Comparison of ENCODE assay signal across 15 cellular contexts in the genomic region with DNA sequence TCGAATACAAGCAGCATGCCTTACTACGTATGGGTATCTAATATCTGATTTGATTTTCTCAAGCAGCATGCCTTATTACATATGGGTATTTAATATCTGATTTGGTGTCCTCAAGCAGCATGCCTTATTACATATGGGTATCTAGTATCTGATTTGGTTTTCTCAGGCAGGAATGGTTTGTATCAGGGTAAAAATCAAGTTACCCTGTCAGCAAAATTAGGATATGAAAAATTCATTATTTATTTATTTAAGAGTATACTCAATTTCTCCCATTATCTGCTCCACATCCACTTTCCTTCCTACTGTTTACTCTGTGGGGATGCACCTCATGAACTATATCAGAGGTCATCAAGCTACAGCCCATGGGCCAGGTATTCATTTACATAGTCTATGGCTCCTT. TPM values are rescaled to one million over a fixed set of nuclear protein-coding genes. Genes with fewer than 3 reads are reported as not detected.
DNase-seq lines count a peak whose midpoint lies in the region; ATAC-seq and TF ChIP-seq lines count a peak whose summit lies in the region.
"Had no signal": no experiment of that assay in that cellular context is flagged by ENCODE, and none has a peak within 500 bp of the region (broad histone marks: within the 10 kb centered on the region; RNA-seq: fewer than 3 reads in every experiment).

No MANE protein-coding gene starts in this region.

- POLR2A ChIA-PET in IMR-90 (lab: Charles Lee; ENCODE audit: unreplicated experiment), result no interaction called here

- no peaks in the 10 kb centered on the region for H3K4me1 ChIP-seq in BLaER1 treated with 17β-estradiol and CSF1 and Interleukin-3, amounts not matched to agents 10 nM and 100 nM
- no peaks in the 10 kb centered on the region for H3K4me1 ChIP-seq in IMR-90 (ENCODE audit: control insufficient read depth, insufficient read depth, low read length)
- H3K4me1 ChIP-seq: HAP-1 had no signal

- peaks cover 0 to 5% (median 0%) of the 10 kb centered on the region in 11 experiments; a peak in 1 of 22 replicates for H3K27me3 ChIP-seq in BLaER1 treated with 17β-estradiol and CSF1 and Interleukin-3, amounts not matched to agents 10 nM and 100 nM
- no peaks in the 10 kb centered on the region for H3K27me3 ChIP-seq in IMR-90 (ENCODE audit: control insufficient read depth, insufficient read depth, low read length)

- H3K9me3 ChIP-seq in BLaER1 treated with 17β-estradiol and CSF1 and Interleukin-3, amounts not matched to agents 10 nM and 100 nM (replicated peaks in 1 of 11), result peaks cover 98 to 100% (median 100%) of the 10 kb centered on the region in 11 experiments
- peaks cover 79% of the 10 kb centered on the region for H3K9me3 ChIP-seq in IMR-90 (ENCODE audit: control insufficient read depth, insufficient read depth, low read length)

- H2BK15ac ChIP-seq in IMR-90 (ENCODE audit: low read depth, low read length), result no peak overlapping the region

- in situ Hi-C loops in IMR-90 (cut with MboI; ENCODE audit: low sequenced_read_pairs), result no loop called here

- BruUV-seq in IMR-90 (replicated peaks; lab: Mats Ljungman, UMichigan) (no TSS peak), Calu3 (replicated peaks; lab: Mats Ljungman, UMichigan) (no TSS peak)

- peaks cover 2% of the 10 kb centered on the region for H3K27me3 Mint-ChIP-seq in endothelial cell (ENCODE audit: unreplicated experiment)
- H3K27me3 Mint-ChIP-seq in progenitor cell of endocrine pancreas, result no peaks in the 10 kb centered on the region
- no peaks in the 10 kb centered on the region for H3K27me3 Mint-ChIP-seq in stimulated activated naive B cell treated with anti-CD40 and anti-IgM and Interleukin-4, amounts not matched to agents 10 μg/mL and 1 μg/mL and 100 μg/mL, for 72 hours
- H3K27me3 Mint-ChIP-seq in Calu3 (ENCODE audit: unreplicated experiment), result no peaks in the 10 kb centered on the region
- H3K27me3 Mint-ChIP-seq: CD4-positive, alpha-beta T cell had no signal

- TF ChIP-seq POLR2A in IMR-90 (IDR thresholded peaks at IDR 0.05; ENCODE audit: low read depth, low read length), result no peak

- no peak overlapping the region for H3K56ac ChIP-seq in IMR-90 (ENCODE audit: extremely low read depth, insufficient read depth, low read length)

- H4K20me1 ChIP-seq in BLaER1 treated with 17β-estradiol and CSF1 and Interleukin-3, amounts not matched to agents 10 nM and 100 nM, result no peaks in the 10 kb centered on the region
- no peaks in the 10 kb centered on the region for H4K20me1 ChIP-seq in IMR-90 (ENCODE audit: insufficient read depth, low read length)

- no peak overlapping the region for H3K23ac ChIP-seq in IMR-90 (ENCODE audit: low read depth, low read length)

- H3K9me3 Mint-ChIP-seq in endothelial cell (ENCODE audit: unreplicated experiment) (peaks cover 59% of the 10 kb centered on the region), progenitor cell of endocrine pancreas (ENCODE audit: low read depth) (peaks cover 64% of the 10 kb centered on the region), Calu3 (ENCODE audit: low read depth, unreplicated experiment) (peaks cover 28% of the 10 kb centered on the region)
- H3K9me3 Mint-ChIP-seq in stimulated activated naive B cell treated with anti-CD40 and anti-IgM and Interleukin-4, amounts not matched to agents 10 μg/mL and 1 μg/mL and 100 μg/mL, for 72 hours, result peaks cover 30 to 34% of the 10 kb centered on the region in 2 donors

- no peak overlapping the region for H3K4ac ChIP-seq in IMR-90 (ENCODE audit: low read depth, low read length)

- WGBS in IMR-90 (ENCODE audit: extremely low coverage in 2 of 2, insufficient read length in 1 of 2), 2 experiments, result no CpG with 5 or more reads among the region's 2 CpGs

- H3K9ac ChIP-seq in BLaER1 treated with 17β-estradiol and CSF1 and Interleukin-3, amounts not matched to agents 10 nM and 100 nM, result no peak overlapping the region
- no peak overlapping the region for H3K9ac ChIP-seq in IMR-90 (ENCODE audit: low read depth, low read length)

- H3K4me3 Mint-ChIP-seq in endothelial cell (ENCODE audit: unreplicated experiment), result peak overlapping the region; percentile 53
- no peak overlapping the region for H3K4me3 Mint-ChIP-seq in progenitor cell of endocrine pancreas (ENCODE audit: low read depth)
- no peak overlapping the region for H3K4me3 Mint-ChIP-seq in stimulated activated naive B cell treated with anti-CD40 and anti-IgM and Interleukin-4, amounts not matched to agents 10 μg/mL and 1 μg/mL and 100 μg/mL, for 72 hours
- H3K4me3 Mint-ChIP-seq in Calu3 (ENCODE audit: low read depth, unreplicated experiment), result no peak overlapping the region
- H3K4me3 Mint-ChIP-seq: CD4-positive, alpha-beta T cell had no signal

- H2AFZ ChIP-seq in IMR-90 (replicated peaks; ENCODE audit: low read length, poor library complexity), result no peak overlapping the region

- no peaks in the 10 kb centered on the region for H3K4me1 Mint-ChIP-seq in endothelial cell (ENCODE audit: unreplicated experiment)
- no peaks in the 10 kb centered on the region for H3K4me1 Mint-ChIP-seq in progenitor cell of endocrine pancreas (ENCODE audit: low read depth)
- H3K4me1 Mint-ChIP-seq in stimulated activated naive B cell treated with anti-CD40 and anti-IgM and Interleukin-4, amounts not matched to agents 10 μg/mL and 1 μg/mL and 100 μg/mL, for 72 hours, result no peaks in the 10 kb centered on the region
- H3K4me1 Mint-ChIP-seq in Calu3 (ENCODE audit: low read depth, unreplicated experiment), result no peaks in the 10 kb centered on the region

- TF ChIP-seq CTCF in IMR-90 (conservative IDR thresholded peaks at IDR 0.05; ENCODE audit: low read depth, low read length) (no peak), endothelial cell (IDR thresholded peaks at IDR 0.05; ENCODE audit: unreplicated experiment) (no peak), progenitor cell of endocrine pancreas (IDR thresholded peaks at IDR 0.05; ENCODE audit: unreplicated experiment) (no peak), Calu3 (IDR thresholded peaks at IDR 0.05; ENCODE audit: unreplicated experiment) (no peak)

- no peaks in the 10 kb centered on the region for H3K9me1 ChIP-seq in IMR-90 (ENCODE audit: insufficient read depth, low read length)

- H3K27ac Mint-ChIP-seq in endothelial cell (ENCODE audit: unreplicated experiment), result no peak overlapping the region
- peak overlapping the region; percentile 71 for H3K27ac Mint-ChIP-seq in progenitor cell of endocrine pancreas
- H3K27ac Mint-ChIP-seq in stimulated activated naive B cell treated with anti-CD40 and anti-IgM and Interleukin-4, amounts not matched to agents 10 μg/mL and 1 μg/mL and 100 μg/mL, for 72 hours, result no peak overlapping the region
- no peak overlapping the region for H3K27ac Mint-ChIP-seq in Calu3 (ENCODE audit: unreplicated experiment)
- H3K27ac Mint-ChIP-seq: CD4-positive, alpha-beta T cell had no signal

- no peak overlapping the region for H2AK5ac ChIP-seq in IMR-90 (ENCODE audit: low read depth, low read length)

- H3K4me2 ChIP-seq in BLaER1 treated with 17β-estradiol and CSF1 and Interleukin-3, amounts not matched to agents 10 nM and 100 nM, result no peak overlapping the region
- no peak overlapping the region for H3K4me2 ChIP-seq in IMR-90 (ENCODE audit: low read depth, low read length)

- H4K91ac ChIP-seq in IMR-90 (ENCODE audit: insufficient read depth, low read depth, low read length), result no peak overlapping the region

- no peak overlapping the region for H3K27ac ChIP-seq in BLaER1 treated with 17β-estradiol and CSF1 and Interleukin-3, amounts not matched to agents 10 nM and 100 nM
- no peak overlapping the region for H3K27ac ChIP-seq in IMR-90 (ENCODE audit: insufficient read depth, low read length)

- CTCF ChIA-PET in IMR-90 (lab: Yijun Ruan, JAX), result no interaction called here
- CTCF ChIA-PET in Calu3 (lab: Charles Lee), result no interaction called here

- H3K36me3 Mint-ChIP-seq in endothelial cell (ENCODE audit: low read depth, unreplicated experiment) (peaks cover 79% of the 10 kb centered on the region), progenitor cell of endocrine pancreas (ENCODE audit: insufficient read depth) (peaks cover 84% of the 10 kb centered on the region), Calu3 (ENCODE audit: insufficient read depth, unreplicated experiment) (peaks cover 41% of the 10 kb centered on the region)
- H3K36me3 Mint-ChIP-seq in stimulated activated naive B cell treated with anti-CD40 and anti-IgM and Interleukin-4, amounts not matched to agents 10 μg/mL and 1 μg/mL and 100 μg/mL, for 72 hours, result peaks cover 75 to 90% of the 10 kb centered on the region in 2 donors

- H3K14ac ChIP-seq in IMR-90 (replicated peaks; ENCODE audit: low read depth, low read length), result no peak overlapping the region

- no peak overlapping the region for H2BK20ac ChIP-seq in IMR-90 (ENCODE audit: low read depth, low read length)

- H3K4me3 ChIP-seq in BLaER1 treated with 17β-estradiol and CSF1 and Interleukin-3, amounts not matched to agents 10 nM and 100 nM, result peak overlapping the region in 8 of 10 experiments; percentile 5 to 41 (median 23); a peak in 9 of 20 replicates
- no peak overlapping the region for H3K4me3 ChIP-seq in IMR-90 (ENCODE audit: insufficient read depth, low read depth, low read length)
- H3K4me3 ChIP-seq: HAP-1 had no signal

- no peak for TF ChIP-seq RAD21 in IMR-90 (IDR thresholded peaks at IDR 0.05; ENCODE audit: low read length)

- intact Hi-C loops in IMR-90 (cut with micrococcal nuclease) (no loop called here), Calu3 (cut with micrococcal nuclease; ENCODE audit: unreplicated experiment) (no loop called here)

- no peak overlapping the region for H2BK120ac ChIP-seq in IMR-90 (ENCODE audit: low read depth, low read length)

- dilution Hi-C loops in IMR-90 (cut with HindIII; ENCODE audit: low sequenced_read_pairs, unreplicated experiment), result no loop called here

- H3K18ac ChIP-seq in IMR-90 (ENCODE audit: low read depth, low read length), result no peak overlapping the region

- H4K5ac ChIP-seq in IMR-90 (ENCODE audit: low read depth, low read length), result no peak overlapping the region

- H2BK5ac ChIP-seq in IMR-90 (ENCODE audit: low read depth, low read length, poor library complexity, severe bottlenecking), result no peak overlapping the region

- no peak for DNase-seq in IMR-90
- DNase-seq in endothelial cell (ENCODE audit: low spot score), result no peak
- no peak for DNase-seq in progenitor cell of endocrine pancreas (ENCODE audit: low spot score, unreplicated experiment)
- DNase-seq in SW480 (ENCODE audit: low spot score), result no peak
- no peak for DNase-seq in stimulated activated naive B cell treated with anti-CD40 and anti-IgM and Interleukin-4, amounts not matched to agents 10 μg/mL and 1 μg/mL and 100 μg/mL, for 72 hours
- DNase-seq in KG1 (lab: John Stamatoyannopoulos, UW), result no peak
- DNase-seq in Calu3, result no peak
- DNase-seq: C1 segment of cervical spinal cord; CD4-positive, alpha-beta T cell; DMS153; DND-41; GDM1; KBM-7 had no signal

- ATAC-seq in IMR-90 (ENCODE audit: low read depth), result no peak
- no peak for ATAC-seq in stimulated activated naive B cell treated with anti-CD40 and anti-IgM and Interleukin-4, amounts not matched to agents 10 μg/mL and 1 μg/mL and 100 μg/mL, for 72 hours (replicated peaks)

- H3K36me3 ChIP-seq in BLaER1 treated with 17β-estradiol and CSF1 and Interleukin-3, amounts not matched to agents 10 nM and 100 nM, result peaks cover 81 to 97% (median 90%) of the 10 kb centered on the region in 11 experiments
- H3K36me3 ChIP-seq in IMR-90 (ENCODE audit: control insufficient read depth, insufficient read depth, low read length), result peaks cover 19% of the 10 kb centered on the region

- H4K8ac ChIP-seq in IMR-90 (ENCODE audit: low read depth in 2 of 2, low read length in 2 of 2), result no peak overlapping the region

- H3K79me1 ChIP-seq in IMR-90 (ENCODE audit: low read depth in 1 of 2, low read length in 2 of 2), result no peaks in the 10 kb centered on the region; a peak in 1 of 4 replicates

- no peak overlapping the region for H2AK9ac ChIP-seq in IMR-90 (replicated peaks; ENCODE audit: low read depth, low read length, poor library complexity)

RNA-seq across cellular contexts. Expression of a gene that starts 21.9 kb away (rescaled TPM):
- total RNA-seq in IMR-90 (2012; rRNA removed), result 0.36 and 0.56 TPM in 2 replicates
- 0.17 and 0.26 TPM in 2 replicates for polyA plus RNA-seq in IMR-90 (2012; rRNA removed)
- 0.03 and 0.05 TPM in 2 replicates for polyA plus RNA-seq in IMR-90 (2012; cell fraction: cytosol; rRNA removed)
- polyA plus RNA-seq in IMR-90 (2012; cell fraction: nucleus; rRNA removed; ENCODE audit: low replicate concordance), result 0.15 and 0.96 TPM in 2 replicates
- total RNA-seq in endothelial cell (ENCODE audit: unreplicated experiment), result 2.0 TPM
- 5.9 and 6.8 TPM in 2 replicates for total RNA-seq in progenitor cell of endocrine pancreas
- total RNA-seq in Calu3 (2022), result 4.2 and 4.8 TPM in 2 replicates

RNA-seq across cellular contexts. Expression of a gene that starts 22.3 kb away (rescaled TPM):
- 5.3 and 6.1 TPM in 2 replicates for total RNA-seq in IMR-90 (2012; rRNA removed)
- polyA plus RNA-seq in IMR-90 (2012; rRNA removed), result 3.3 and 4.1 TPM in 2 replicates
- 1.3 and 1.7 TPM in 2 replicates for polyA plus RNA-seq in IMR-90 (2012; cell fraction: cytosol; rRNA removed)
- 4.3 and 21.3 TPM in 2 replicates for polyA plus RNA-seq in IMR-90 (2012; cell fraction: nucleus; rRNA removed; ENCODE audit: low replicate concordance)
- 12.2 TPM for total RNA-seq in endothelial cell (ENCODE audit: unreplicated experiment)
- total RNA-seq in progenitor cell of endocrine pancreas, result 24.6 and 26.1 TPM in 2 replicates
- total RNA-seq in Calu3 (2022), result 19.1 and 23.0 TPM in 2 replicates

RNA-seq across cellular contexts. Expression of a gene that starts 27.4 kb away (rescaled TPM):
- total RNA-seq in IMR-90 (2012; rRNA removed), result 20.8 and 25.8 TPM in 2 replicates
- polyA plus RNA-seq in IMR-90 (2012; rRNA removed), result 8.3 and 9.0 TPM in 2 replicates
- 1.9 and 5.5 TPM in 2 replicates for polyA plus RNA-seq in IMR-90 (2012; cell fraction: cytosol; rRNA removed)
- 3.7 and 24.7 TPM in 2 replicates for polyA plus RNA-seq in IMR-90 (2012; cell fraction: nucleus; rRNA removed; ENCODE audit: low replicate concordance)
- total RNA-seq in endothelial cell (ENCODE audit: unreplicated experiment), result 19.3 TPM
- total RNA-seq in progenitor cell of endocrine pancreas, result 28.5 and 30.2 TPM in 2 replicates
- total RNA-seq in Calu3 (2022), result 16.0 and 19.6 TPM in 2 replicates
